ENCODE assay signal across 1 cellular context in the genomic region with DNA sequence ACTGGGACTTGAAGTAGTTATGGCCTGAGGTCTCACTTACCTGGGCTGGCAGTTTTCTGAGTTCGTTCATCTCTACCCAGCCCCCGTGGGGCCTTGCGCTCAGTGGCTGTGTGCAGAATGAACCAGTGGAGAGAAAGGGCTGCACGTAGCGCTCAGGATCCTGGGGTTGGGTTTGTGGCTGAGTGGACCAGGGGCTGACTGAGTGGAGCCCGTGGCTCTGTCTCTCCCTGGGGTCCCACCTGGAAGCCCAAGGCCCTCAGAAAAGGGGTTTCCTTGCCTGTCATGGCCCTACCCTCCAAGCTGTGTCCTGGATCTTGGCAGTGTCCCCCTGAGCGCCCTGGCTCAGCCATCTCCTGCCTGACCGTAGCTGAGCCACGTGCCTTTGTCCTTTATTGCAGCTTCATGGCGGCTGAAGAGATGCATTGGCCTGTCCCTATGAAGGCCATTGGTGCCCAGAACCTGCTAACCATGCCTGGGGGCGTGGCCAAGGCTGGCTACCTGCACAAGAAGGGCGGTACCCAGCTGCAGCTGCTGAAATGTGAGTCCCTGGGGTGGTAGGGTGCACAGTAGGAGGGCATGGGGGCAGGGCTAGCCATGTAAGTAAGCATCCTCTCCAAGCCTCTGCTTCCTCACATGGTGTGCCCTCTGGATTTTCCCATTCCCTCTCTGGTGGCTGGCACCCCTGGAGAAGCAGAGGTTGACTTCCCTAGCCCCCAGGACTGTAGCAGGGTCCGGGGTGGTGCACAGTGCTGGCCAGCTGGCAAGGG.
TF ChIP-seq lines count a peak whose summit lies in the region.

No MANE protein-coding gene starts in this region.

TF ChIP-seq in HepG2, 621 proteins besides CTCF, POLR2A, EP300 and RAD21:
- TF ChIP-seq SRSF9 (IDR thresholded peaks at IDR 0.05; ENCODE audit: borderline replicate concordance, insufficient read depth, low read depth, low read length, poor library complexity, severe bottlenecking) (no peak), ZNF225 (CRISPR knock-in tag; IDR thresholded peaks at IDR 0.05) (no peak), ZNF589 (CRISPR knock-in tag; conservative IDR thresholded peaks at IDR 0.05) (no peak), MYC (CRISPR knock-in tag; IDR thresholded peaks at IDR 0.05; ENCODE audit: borderline replicate concordance) (no peak), U2AF1 (optimal IDR thresholded peaks at IDR 0.05; ENCODE audit: low read depth, low read length) (no peak), ZNF766 (CRISPR knock-in tag; IDR thresholded peaks at IDR 0.05; ENCODE audit: borderline replicate concordance) (no peak), KLF16 (CRISPR knock-in tag; IDR thresholded peaks at IDR 0.05) (no peak), EED (CRISPR knock-in tag; IDR thresholded peaks at IDR 0.05) (no peak), BRCA1 (CRISPR knock-in tag; IDR thresholded peaks at IDR 0.05) (no peak), MAZ (IDR thresholded peaks at IDR 0.05; ENCODE audit: borderline replicate concordance, low read depth, low read length) (no peak), MAZ (CRISPR knock-in tag; IDR thresholded peaks at IDR 0.05; ENCODE audit: low read depth) (no peak), ZSCAN12 (CRISPR knock-in tag; IDR thresholded peaks at IDR 0.05) (no peak), MBNL3 (CRISPR knock-in tag; conservative IDR thresholded peaks at IDR 0.05) (no peak), ZNF282 (IDR thresholded peaks at IDR 0.05; ENCODE audit: partially characterized antibody) (no peak)
- TF ChIP-seq, protein P1, sequence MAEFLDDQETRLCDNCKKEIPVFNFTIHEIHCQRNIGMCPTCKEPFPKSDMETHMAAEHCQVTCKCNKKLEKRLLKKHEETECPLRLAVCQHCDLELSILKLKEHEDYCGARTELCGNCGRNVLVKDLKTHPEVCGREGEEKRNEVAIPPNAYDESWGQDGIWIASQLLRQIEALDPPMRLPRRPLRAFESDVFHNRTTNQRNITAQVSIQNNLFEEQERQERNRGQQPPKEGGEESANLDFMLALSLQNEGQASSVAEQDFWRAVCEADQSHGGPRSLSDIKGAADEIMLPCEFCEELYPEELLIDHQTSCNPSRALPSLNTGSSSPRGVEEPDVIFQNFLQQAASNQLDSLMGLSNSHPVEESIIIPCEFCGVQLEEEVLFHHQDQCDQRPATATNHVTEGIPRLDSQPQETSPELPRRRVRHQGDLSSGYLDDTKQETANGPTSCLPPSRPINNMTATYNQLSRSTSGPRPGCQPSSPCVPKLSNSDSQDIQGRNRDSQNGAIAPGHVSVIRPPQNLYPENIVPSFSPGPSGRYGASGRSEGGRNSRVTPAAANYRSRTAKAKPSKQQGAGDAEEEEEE (CRISPR knock-in tag; IDR thresholded peaks at IDR 0.05; ENCODE audit: borderline replicate concordance): no peak
- TF ChIP-seq, protein P2, sequence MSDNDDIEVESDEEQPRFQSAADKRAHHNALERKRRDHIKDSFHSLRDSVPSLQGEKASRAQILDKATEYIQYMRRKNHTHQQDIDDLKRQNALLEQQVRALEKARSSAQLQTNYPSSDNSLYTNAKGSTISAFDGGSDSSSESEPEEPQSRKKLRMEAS (IDR thresholded peaks at IDR 0.05): no peak
- TF ChIP-seq, protein P3, sequence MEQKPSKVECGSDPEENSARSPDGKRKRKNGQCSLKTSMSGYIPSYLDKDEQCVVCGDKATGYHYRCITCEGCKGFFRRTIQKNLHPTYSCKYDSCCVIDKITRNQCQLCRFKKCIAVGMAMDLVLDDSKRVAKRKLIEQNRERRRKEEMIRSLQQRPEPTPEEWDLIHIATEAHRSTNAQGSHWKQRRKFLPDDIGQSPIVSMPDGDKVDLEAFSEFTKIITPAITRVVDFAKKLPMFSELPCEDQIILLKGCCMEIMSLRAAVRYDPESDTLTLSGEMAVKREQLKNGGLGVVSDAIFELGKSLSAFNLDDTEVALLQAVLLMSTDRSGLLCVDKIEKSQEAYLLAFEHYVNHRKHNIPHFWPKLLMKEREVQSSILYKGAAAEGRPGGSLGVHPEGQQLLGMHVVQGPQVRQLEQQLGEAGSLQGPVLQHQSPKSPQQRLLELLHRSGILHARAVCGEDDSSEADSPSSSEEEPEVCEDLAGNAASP (CRISPR knock-in tag; IDR thresholded peaks at IDR 0.05; ENCODE audit: borderline replicate concordance): no peak
- TF ChIP-seq, protein P4, sequence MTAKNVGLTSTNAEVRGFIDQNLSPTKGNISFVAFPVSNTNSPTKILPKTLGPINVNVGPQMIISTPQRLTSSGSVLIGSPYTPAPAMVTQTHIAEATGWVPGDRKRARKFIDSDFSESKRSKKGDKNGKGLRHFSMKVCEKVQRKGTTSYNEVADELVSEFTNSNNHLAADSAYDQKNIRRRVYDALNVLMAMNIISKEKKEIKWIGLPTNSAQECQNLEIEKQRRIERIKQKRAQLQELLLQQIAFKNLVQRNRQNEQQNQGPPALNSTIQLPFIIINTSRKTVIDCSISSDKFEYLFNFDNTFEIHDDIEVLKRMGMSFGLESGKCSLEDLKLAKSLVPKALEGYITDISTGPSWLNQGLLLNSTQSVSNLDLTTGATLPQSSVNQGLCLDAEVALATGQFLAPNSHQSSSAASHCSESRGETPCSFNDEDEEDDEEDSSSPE (CRISPR knock-in tag; IDR thresholded peaks at IDR 0.05): no peak
- TF ChIP-seq, protein P5, sequence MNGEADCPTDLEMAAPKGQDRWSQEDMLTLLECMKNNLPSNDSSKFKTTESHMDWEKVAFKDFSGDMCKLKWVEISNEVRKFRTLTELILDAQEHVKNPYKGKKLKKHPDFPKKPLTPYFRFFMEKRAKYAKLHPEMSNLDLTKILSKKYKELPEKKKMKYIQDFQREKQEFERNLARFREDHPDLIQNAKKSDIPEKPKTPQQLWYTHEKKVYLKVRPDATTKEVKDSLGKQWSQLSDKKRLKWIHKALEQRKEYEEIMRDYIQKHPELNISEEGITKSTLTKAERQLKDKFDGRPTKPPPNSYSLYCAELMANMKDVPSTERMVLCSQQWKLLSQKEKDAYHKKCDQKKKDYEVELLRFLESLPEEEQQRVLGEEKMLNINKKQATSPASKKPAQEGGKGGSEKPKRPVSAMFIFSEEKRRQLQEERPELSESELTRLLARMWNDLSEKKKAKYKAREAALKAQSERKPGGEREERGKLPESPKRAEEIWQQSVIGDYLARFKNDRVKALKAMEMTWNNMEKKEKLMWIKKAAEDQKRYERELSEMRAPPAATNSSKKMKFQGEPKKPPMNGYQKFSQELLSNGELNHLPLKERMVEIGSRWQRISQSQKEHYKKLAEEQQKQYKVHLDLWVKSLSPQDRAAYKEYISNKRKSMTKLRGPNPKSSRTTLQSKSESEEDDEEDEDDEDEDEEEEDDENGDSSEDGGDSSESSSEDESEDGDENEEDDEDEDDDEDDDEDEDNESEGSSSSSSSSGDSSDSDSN (CRISPR knock-in tag; IDR thresholded peaks at IDR 0.05): no peak
